In genomic region chr6:132812255-132812732, GRCh38 we compare ENCODE assay signal across 8 cellular contexts. TPM values are rescaled to one million over a fixed set of nuclear protein-coding genes. Genes with fewer than 3 reads are reported as not detected.
DNase-seq lines count a peak whose midpoint lies in the region; ATAC-seq and TF ChIP-seq lines count a peak whose summit lies in the region.

No MANE protein-coding gene starts in this region.

- peaks cover 13 to 26% of the 10 kb centered on the region in 2 experiments for H3K36me3 ChIP-seq in HEK293 (ENCODE audit: control insufficient read depth in 2 of 2, insufficient read depth in 1 of 2, low read length in 2 of 2)

- no peak overlapping the region for H3K4me3 ChIP-seq in HEK293 (ENCODE audit: low read depth, low read length)

- peak overlapping the region; percentile 99 for H3K27ac Mint-ChIP-seq in activated naive CD8-positive, alpha-beta T cell

- POLR2A ChIA-PET in HEK293 (lab: Yijun Ruan, JAX): interaction anchor here (1.7 kb wide), 1 partner anchor 14 kb away, joined by 11 read pairs; the partner anchor contains the start of gene SLC18B1

- ATAC-seq in HG02973 (IDR thresholded peaks at IDR 0.05; ENCODE audit: unreplicated experiment): no peak

- peaks cover 27% of the 10 kb centered on the region for H3K4me1 Mint-ChIP-seq in activated naive CD8-positive, alpha-beta T cell (ENCODE audit: low read depth)

- DNase-seq in AG20443 (ENCODE audit: low spot score): peak; percentile 16
- DNase-seq in iris pigment epithelial cell (ENCODE audit: low read depth): peak; percentile 75
- no peak for DNase-seq in MV-4-11 (lab: John Stamatoyannopoulos, UW)
- DNase-seq in SIG-M5 (lab: John Stamatoyannopoulos, UW): no peak

- TF ChIP-seq CTCF in HEK293 (tag by site-specific recombination; IDR thresholded peaks at IDR 0.05): no peak

- H3K9me3 Mint-ChIP-seq in activated naive CD8-positive, alpha-beta T cell (ENCODE audit: low read depth): no peaks in the 10 kb centered on the region

- peak overlapping the region; percentile 97 for H3K4me3 Mint-ChIP-seq in activated naive CD8-positive, alpha-beta T cell

- H3K4me1 ChIP-seq in HEK293 (ENCODE audit: control insufficient read depth, insufficient read depth, low read length): peaks cover 8% of the 10 kb centered on the region; the same call in 1 of the 2 replicates

- no peaks in the 10 kb centered on the region for H3K27me3 Mint-ChIP-seq in activated naive CD8-positive, alpha-beta T cell

- H3K9me3 ChIP-seq in HEK293 (ENCODE audit: control insufficient read depth, insufficient read depth, low read depth, low read length): no peaks in the 10 kb centered on the region

- H3K27ac ChIP-seq in HEK293 (ENCODE audit: extremely low read depth, low read depth, low read length): no peak overlapping the region
- peak overlapping the region; percentile 79 for H3K27ac ChIP-seq in temporal lobe (ENCODE audit: low read depth, low read length)

- CTCF ChIA-PET in HEK293 (lab: Yijun Ruan, JAX): interaction anchor here (0.6 to 5.8 kb wide), 5 partner anchors 13 to 887 kb away, joined by 3 to 42 read pairs (median 3); partner anchors contain the start of gene SLC18B1

- H3K36me3 Mint-ChIP-seq in activated naive CD8-positive, alpha-beta T cell: peaks cover 24% of the 10 kb centered on the region

TF ChIP-seq in HEK293, 187 proteins besides CTCF, POLR2A, EP300 and RAD21:
- TF ChIP-seq SP3 (tag by site-specific recombination; IDR thresholded peaks at IDR 0.05) (no peak), PRDM1 (tag by site-specific recombination; IDR thresholded peaks at IDR 0.05) (0 out of 2 replicates have a peak, but pooled peaks have one; percentile 26), ZBTB8A (tag by site-specific recombination; IDR thresholded peaks at IDR 0.05) (no peak), ZNF26 (tag by site-specific recombination; IDR thresholded peaks at IDR 0.05) (no peak)

RNA-seq across cellular contexts. Expression of gene RPS12, which starts 2.1 kb away (rescaled TPM):
- total RNA-seq in temporal lobe: 411 TPM

RNA-seq across cellular contexts. Expression of gene SLC18B1, which starts 13.9 kb away (rescaled TPM):
- total RNA-seq in temporal lobe: 10.8 TPM

RNA-seq across cellular contexts. Expression of gene VNN2, which starts 54.6 kb away (rescaled TPM):
- 0.98 TPM for total RNA-seq in temporal lobe

Comparison
In these comparisons a context has a peak if more than half of its experiments do, and no peak if none do; other contexts are left out.
1. DNase-seq: peak in AG20443 (single experiment) and iris pigment epithelial cell (single experiment); none in MV-4-11 (single experiment) and SIG-M5 (single experiment).